Comparison of ENCODE assay signal across 1 cellular context in genomic region chr11:61775606-61776554, GRCh38.
A peak's percentile ranks its signal among the peaks of the same experiment; 100 is the strongest.
TF ChIP-seq lines count a peak whose summit lies in the region.

No MANE protein-coding gene starts in this region.

TF ChIP-seq in HEK293, 187 proteins besides CTCF, POLR2A, EP300 and RAD21 (continued from another document):
- TF ChIP-seq, protein P1, sequence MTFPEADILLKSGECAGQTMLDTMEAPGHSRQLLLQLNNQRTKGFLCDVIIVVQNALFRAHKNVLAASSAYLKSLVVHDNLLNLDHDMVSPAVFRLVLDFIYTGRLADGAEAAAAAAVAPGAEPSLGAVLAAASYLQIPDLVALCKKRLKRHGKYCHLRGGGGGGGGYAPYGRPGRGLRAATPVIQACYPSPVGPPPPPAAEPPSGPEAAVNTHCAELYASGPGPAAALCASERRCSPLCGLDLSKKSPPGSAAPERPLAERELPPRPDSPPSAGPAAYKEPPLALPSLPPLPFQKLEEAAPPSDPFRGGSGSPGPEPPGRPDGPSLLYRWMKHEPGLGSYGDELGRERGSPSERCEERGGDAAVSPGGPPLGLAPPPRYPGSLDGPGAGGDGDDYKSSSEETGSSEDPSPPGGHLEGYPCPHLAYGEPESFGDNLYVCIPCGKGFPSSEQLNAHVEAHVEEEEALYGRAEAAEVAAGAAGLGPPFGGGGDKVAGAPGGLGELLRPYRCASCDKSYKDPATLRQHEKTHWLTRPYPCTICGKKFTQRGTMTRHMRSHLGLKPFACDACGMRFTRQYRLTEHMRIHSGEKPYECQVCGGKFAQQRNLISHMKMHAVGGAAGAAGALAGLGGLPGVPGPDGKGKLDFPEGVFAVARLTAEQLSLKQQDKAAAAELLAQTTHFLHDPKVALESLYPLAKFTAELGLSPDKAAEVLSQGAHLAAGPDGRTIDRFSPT (tag by site-specific recombination; IDR thresholded peaks at IDR 0.05): peak; percentile 26; the same call in 1 of the 2 replicates
- peak; percentile 99 for TF ChIP-seq EGR2 (tag by site-specific recombination; IDR thresholded peaks at IDR 0.05; ENCODE audit: low read depth)
- TF ChIP-seq KLF17 (tag by site-specific recombination; IDR thresholded peaks at IDR 0.05): no peak; the same call in 1 of the 2 replicates
- TF ChIP-seq ZNF324 (tag by site-specific recombination; IDR thresholded peaks at IDR 0.05): no peak
- TF ChIP-seq SCRT2 (tag by site-specific recombination; IDR thresholded peaks at IDR 0.05): no peak
- no peak for TF ChIP-seq ZNF302 (tag by site-specific recombination; IDR thresholded peaks at IDR 0.05; ENCODE audit: low read depth)
- no peak for TF ChIP-seq ZNF239 (tag by site-specific recombination; IDR thresholded peaks at IDR 0.05)
- TF ChIP-seq, protein P2, sequence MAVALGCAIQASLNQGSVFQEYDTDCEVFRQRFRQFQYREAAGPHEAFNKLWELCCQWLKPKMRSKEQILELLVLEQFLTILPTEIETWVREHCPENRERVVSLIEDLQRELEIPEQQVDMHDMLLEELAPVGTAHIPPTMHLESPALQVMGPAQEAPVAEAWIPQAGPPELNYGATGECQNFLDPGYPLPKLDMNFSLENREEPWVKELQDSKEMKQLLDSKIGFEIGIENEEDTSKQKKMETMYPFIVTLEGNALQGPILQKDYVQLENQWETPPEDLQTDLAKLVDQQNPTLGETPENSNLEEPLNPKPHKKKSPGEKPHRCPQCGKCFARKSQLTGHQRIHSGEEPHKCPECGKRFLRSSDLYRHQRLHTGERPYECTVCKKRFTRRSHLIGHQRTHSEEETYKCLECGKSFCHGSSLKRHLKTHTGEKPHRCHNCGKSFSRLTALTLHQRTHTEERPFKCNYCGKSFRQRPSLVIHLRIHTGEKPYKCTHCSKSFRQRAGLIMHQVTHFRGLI (tag by site-specific recombination; IDR thresholded peaks at IDR 0.05): no peak
- TF ChIP-seq KLF1 (tag by site-specific recombination; IDR thresholded peaks at IDR 0.05): peak; percentile 98
- peak; percentile 66; the same call in 1 of the 2 replicates for TF ChIP-seq ZNF398 (tag by site-specific recombination; IDR thresholded peaks at IDR 0.05)
- no peak for TF ChIP-seq ZNF560 (tag by site-specific recombination; IDR thresholded peaks at IDR 0.05; ENCODE audit: borderline replicate concordance)
- no peak for TF ChIP-seq ZNF404 (tag by site-specific recombination; IDR thresholded peaks at IDR 0.05)
- no peak for TF ChIP-seq ZNF513 (tag by site-specific recombination; IDR thresholded peaks at IDR 0.05)
- TF ChIP-seq ZNF600 (tag by site-specific recombination; IDR thresholded peaks at IDR 0.05): no peak
- no peak for TF ChIP-seq ZNF223 (tag by site-specific recombination; IDR thresholded peaks at IDR 0.05)
- TF ChIP-seq WT1 (tag by site-specific recombination; IDR thresholded peaks at IDR 0.05): no peak
- TF ChIP-seq KLF8 (tag by site-specific recombination; IDR thresholded peaks at IDR 0.05): peak; percentile 57; the same call in 1 of the 2 replicates
- no peak for TF ChIP-seq ZNF510 (tag by site-specific recombination; IDR thresholded peaks at IDR 0.05; ENCODE audit: insufficient replicate concordance)
